1 cellular context compared by ENCODE assay signal in the genomic region with DNA sequence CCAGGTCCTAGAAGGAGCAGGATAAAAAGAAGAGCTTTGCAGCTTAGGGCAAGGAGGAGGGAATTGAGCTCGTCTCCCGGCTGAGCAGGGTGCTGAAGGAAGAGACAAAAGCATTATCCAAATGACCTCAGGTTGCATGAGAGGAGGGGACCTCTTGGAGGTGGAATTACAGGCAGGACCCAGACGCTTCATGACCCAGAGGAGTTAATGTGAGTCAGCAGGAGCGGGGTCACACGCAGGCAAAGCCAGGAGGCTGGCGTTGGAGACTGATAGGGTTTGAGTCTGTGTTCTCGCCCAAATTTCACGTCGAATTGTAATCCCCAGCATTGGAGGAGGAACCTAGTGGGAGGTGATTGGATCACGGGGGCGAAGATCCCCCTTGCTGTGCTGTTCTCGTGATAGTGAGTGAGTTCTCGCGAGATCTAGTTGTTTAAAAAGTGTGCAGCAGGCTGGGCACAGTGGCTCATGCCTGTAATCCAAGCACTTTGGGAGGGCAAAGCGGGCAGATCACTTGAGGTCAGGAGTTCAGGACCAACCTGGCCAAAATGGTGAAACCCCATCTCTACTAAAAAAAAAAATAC.
TF ChIP-seq lines count a peak whose summit lies in the region.

No MANE protein-coding gene starts in this region.

TF ChIP-seq in WTC11, 78 proteins besides CTCF, POLR2A, EP300 and RAD21 (continued from another document):
- TF ChIP-seq, protein P1, sequence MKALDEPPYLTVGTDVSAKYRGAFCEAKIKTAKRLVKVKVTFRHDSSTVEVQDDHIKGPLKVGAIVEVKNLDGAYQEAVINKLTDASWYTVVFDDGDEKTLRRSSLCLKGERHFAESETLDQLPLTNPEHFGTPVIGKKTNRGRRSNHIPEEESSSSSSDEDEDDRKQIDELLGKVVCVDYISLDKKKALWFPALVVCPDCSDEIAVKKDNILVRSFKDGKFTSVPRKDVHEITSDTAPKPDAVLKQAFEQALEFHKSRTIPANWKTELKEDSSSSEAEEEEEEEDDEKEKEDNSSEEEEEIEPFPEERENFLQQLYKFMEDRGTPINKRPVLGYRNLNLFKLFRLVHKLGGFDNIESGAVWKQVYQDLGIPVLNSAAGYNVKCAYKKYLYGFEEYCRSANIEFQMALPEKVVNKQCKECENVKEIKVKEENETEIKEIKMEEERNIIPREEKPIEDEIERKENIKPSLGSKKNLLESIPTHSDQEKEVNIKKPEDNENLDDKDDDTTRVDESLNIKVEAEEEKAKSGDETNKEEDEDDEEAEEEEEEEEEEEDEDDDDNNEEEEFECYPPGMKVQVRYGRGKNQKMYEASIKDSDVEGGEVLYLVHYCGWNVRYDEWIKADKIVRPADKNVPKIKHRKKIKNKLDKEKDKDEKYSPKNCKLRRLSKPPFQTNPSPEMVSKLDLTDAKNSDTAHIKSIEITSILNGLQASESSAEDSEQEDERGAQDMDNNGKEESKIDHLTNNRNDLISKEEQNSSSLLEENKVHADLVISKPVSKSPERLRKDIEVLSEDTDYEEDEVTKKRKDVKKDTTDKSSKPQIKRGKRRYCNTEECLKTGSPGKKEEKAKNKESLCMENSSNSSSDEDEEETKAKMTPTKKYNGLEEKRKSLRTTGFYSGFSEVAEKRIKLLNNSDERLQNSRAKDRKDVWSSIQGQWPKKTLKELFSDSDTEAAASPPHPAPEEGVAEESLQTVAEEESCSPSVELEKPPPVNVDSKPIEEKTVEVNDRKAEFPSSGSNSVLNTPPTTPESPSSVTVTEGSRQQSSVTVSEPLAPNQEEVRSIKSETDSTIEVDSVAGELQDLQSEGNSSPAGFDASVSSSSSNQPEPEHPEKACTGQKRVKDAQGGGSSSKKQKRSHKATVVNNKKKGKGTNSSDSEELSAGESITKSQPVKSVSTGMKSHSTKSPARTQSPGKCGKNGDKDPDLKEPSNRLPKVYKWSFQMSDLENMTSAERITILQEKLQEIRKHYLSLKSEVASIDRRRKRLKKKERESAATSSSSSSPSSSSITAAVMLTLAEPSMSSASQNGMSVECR (CRISPR knock-in tag; IDR thresholded peaks at IDR 0.05; ENCODE audit: borderline replicate concordance) = no peak
- TF ChIP-seq CBFB (CRISPR knock-in tag; IDR thresholded peaks at IDR 0.05; ENCODE audit: low read depth) (no peak), FOXK1 (CRISPR knock-in tag; IDR thresholded peaks at IDR 0.05) (no peak), FOXP1 (CRISPR knock-in tag; IDR thresholded peaks at IDR 0.05; ENCODE audit: borderline replicate concordance) (no peak), SMAD4 (CRISPR knock-in tag; IDR thresholded peaks at IDR 0.05) (no peak), ETV6 (CRISPR knock-in tag; IDR thresholded peaks at IDR 0.05) (no peak), ZNF138 (CRISPR knock-in tag; conservative IDR thresholded peaks at IDR 0.05) (no peak), ZNF281 (CRISPR knock-in tag; IDR thresholded peaks at IDR 0.05) (no peak), SMAD3 (CRISPR knock-in tag; IDR thresholded peaks at IDR 0.05; ENCODE audit: borderline replicate concordance) (no peak), NFE2L1 (CRISPR knock-in tag; IDR thresholded peaks at IDR 0.05) (no peak), NR1H2 (CRISPR knock-in tag; IDR thresholded peaks at IDR 0.05) (no peak)
- TF ChIP-seq, protein P2, sequence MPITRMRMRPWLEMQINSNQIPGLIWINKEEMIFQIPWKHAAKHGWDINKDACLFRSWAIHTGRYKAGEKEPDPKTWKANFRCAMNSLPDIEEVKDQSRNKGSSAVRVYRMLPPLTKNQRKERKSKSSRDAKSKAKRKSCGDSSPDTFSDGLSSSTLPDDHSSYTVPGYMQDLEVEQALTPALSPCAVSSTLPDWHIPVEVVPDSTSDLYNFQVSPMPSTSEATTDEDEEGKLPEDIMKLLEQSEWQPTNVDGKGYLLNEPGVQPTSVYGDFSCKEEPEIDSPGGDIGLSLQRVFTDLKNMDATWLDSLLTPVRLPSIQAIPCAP (CRISPR knock-in tag; IDR thresholded peaks at IDR 0.05) = no peak
- TF ChIP-seq, protein P3, sequence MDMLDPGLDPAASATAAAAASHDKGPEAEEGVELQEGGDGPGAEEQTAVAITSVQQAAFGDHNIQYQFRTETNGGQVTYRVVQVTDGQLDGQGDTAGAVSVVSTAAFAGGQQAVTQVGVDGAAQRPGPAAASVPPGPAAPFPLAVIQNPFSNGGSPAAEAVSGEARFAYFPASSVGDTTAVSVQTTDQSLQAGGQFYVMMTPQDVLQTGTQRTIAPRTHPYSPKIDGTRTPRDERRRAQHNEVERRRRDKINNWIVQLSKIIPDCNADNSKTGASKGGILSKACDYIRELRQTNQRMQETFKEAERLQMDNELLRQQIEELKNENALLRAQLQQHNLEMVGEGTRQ (CRISPR knock-in tag; IDR thresholded peaks at IDR 0.05) = no peak
